ENCODE assay signal across 9 cellular contexts in the genomic region with DNA sequence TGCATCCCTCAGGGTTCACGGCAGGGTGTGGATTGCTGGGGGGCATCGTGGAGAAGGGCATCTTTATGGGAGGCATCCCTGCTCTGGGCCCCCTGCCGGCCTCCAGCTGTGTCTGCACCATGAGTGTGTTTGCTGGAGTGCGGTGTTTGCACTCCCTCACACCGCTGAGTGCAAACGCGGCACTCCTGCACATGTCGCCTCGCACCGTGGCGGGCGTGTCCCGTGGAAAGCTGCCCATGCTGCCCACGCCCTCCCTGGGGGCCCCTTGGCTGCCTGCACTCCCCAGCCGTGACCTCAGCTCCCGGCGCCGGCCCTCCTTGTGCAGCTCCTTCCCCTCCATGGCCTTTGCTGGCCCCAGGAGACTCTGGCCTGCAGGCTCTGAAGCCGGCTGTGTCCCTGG.
DNase-seq lines count a peak whose midpoint lies in the region; ATAC-seq and TF ChIP-seq lines count a peak whose summit lies in the region.
"Had no signal": no experiment of that assay in that cellular context is flagged by ENCODE, and none has a peak within 500 bp of the region (broad histone marks: within the 10 kb centered on the region; RNA-seq: fewer than 3 reads in every experiment).

No MANE protein-coding gene starts in this region.

- POLR2A ChIA-PET in T-cell (lab: Charles Lee) = interaction anchor here in 1 of 2 donors (0.7 kb wide), 1 partner anchor 165 kb away, joined by 3 read pairs; a partner anchor contains a TSS

- in situ Hi-C loops in ACHN (cut with HindIII; ENCODE audit: low pct_ligation_motif_present, low pct_unique_long_range_greater_than_20kb, low sequenced_read_pairs) = no loop called here

- no peaks in the 10 kb centered on the region for H3K4me1 ChIP-seq in BE2C

- H3K4me1 Mint-ChIP-seq in nephron (peaks cover 38% of the 10 kb centered on the region), T-cell (peaks cover 14 to 32% (median 29%) of the 10 kb centered on the region in 3 donors)
- peaks cover 5 to 6% of the 10 kb centered on the region in 2 donors for H3K4me1 Mint-ChIP-seq in natural killer cell treated with Interleukin-12 subunit alpha and Interleukin-12 subunit beta and Interleukin-15 and Interleukin-18, amount 100 ng/mL, for 72 hours (ENCODE audit: low read depth in 2 of 2)

- peaks cover 15% of the 10 kb centered on the region for H3K36me3 ChIP-seq in BE2C

- CTCF ChIA-PET in T-cell (lab: Charles Lee) = interaction anchor here in 1 of 2 donors (0.7 kb wide), 1 partner anchor 133 kb away, joined by 3 read pairs; no protein-coding TSS in a partner anchor

- H3K4me3 Mint-ChIP-seq in nephron (no peak overlapping the region), T-cell (no peak overlapping the region)
- H3K4me3 Mint-ChIP-seq in natural killer cell treated with Interleukin-12 subunit alpha and Interleukin-12 subunit beta and Interleukin-15 and Interleukin-18, amount 100 ng/mL, for 72 hours = no peak overlapping the region

- TF ChIP-seq CTCF in BE2C (IDR thresholded peaks at IDR 0.05; ENCODE audit: low read depth, low read length) (peak; percentile 54), HFF-Myc (IDR thresholded peaks at IDR 0.05; ENCODE audit: low read depth, low read length, missing control alignments) (peak; percentile 39), nephron (IDR thresholded peaks at IDR 0.05; ENCODE audit: unreplicated experiment in 3 of 3) (peak; percentile 37 to 50 (median 42))

- peak; percentile 63 for ATAC-seq in esophagus mucosa
- ATAC-seq in natural killer cell treated with Interleukin-12 subunit alpha and Interleukin-12 subunit beta and Interleukin-15 and Interleukin-18, amount 100 ng/mL, for 72 hours = no peak
- ATAC-seq in T-cell (replicated peaks in 1 of 4) = no peak

- H3K36me3 Mint-ChIP-seq in nephron (ENCODE audit: low read depth) (peaks cover 26% of the 10 kb centered on the region), T-cell (peaks cover 24% of the 10 kb centered on the region)
- peaks cover 6% of the 10 kb centered on the region for H3K36me3 Mint-ChIP-seq in natural killer cell treated with Interleukin-12 subunit alpha and Interleukin-12 subunit beta and Interleukin-15 and Interleukin-18, amount 100 ng/mL, for 72 hours

- H3K9me3 Mint-ChIP-seq in nephron (no peaks in the 10 kb centered on the region), T-cell (no peaks in the 10 kb centered on the region)
- H3K9me3 Mint-ChIP-seq in natural killer cell treated with Interleukin-12 subunit alpha and Interleukin-12 subunit beta and Interleukin-15 and Interleukin-18, amount 100 ng/mL, for 72 hours = no peaks in the 10 kb centered on the region

- no peaks in the 10 kb centered on the region for H3K27me3 ChIP-seq in BE2C

- DNase-seq in BE2C (peak; percentile 42), HFF-Myc (ENCODE audit: extremely low read depth, low read depth) (no peak), ACHN (no peak), T-cell (no peak)
- no peak for DNase-seq in natural killer cell treated with Interleukin-12 subunit alpha and Interleukin-12 subunit beta and Interleukin-15 and Interleukin-18, amount 100 ng/mL, for 72 hours (ENCODE audit: low spot score)
- DNase-seq in stimulated activated CD8-positive, alpha-beta memory T cell treated with anti-CD3 and anti-CD28 coated beads, Interleukin-4, amount 100 ng/mL, for 48 hours = no peak
- DNase-seq: DMS153 had no signal

- H3K4me3 ChIP-seq in BE2C (ENCODE audit: low read depth, low read length) (no peak overlapping the region), HFF-Myc (replicated peaks; ENCODE audit: low read depth, low read length) (no peak overlapping the region)

- no peaks in the 10 kb centered on the region for H3K9me3 ChIP-seq in BE2C

- no peaks in the 10 kb centered on the region for H3K27me3 Mint-ChIP-seq in nephron (ENCODE audit: low read depth)
- H3K27me3 Mint-ChIP-seq in natural killer cell treated with Interleukin-12 subunit alpha and Interleukin-12 subunit beta and Interleukin-15 and Interleukin-18, amount 100 ng/mL, for 72 hours = no peaks in the 10 kb centered on the region
- no peaks in the 10 kb centered on the region for H3K27me3 Mint-ChIP-seq in T-cell

- H3K27ac Mint-ChIP-seq in nephron (peak overlapping the region; percentile 68 to 93 (median 71)), T-cell (no peak overlapping the region)
- no peak overlapping the region for H3K27ac Mint-ChIP-seq in natural killer cell treated with Interleukin-12 subunit alpha and Interleukin-12 subunit beta and Interleukin-15 and Interleukin-18, amount 100 ng/mL, for 72 hours

Comparison
In these comparisons a context has a peak if more than half of its experiments do, and no peak if none do; other contexts are left out.
1. H3K27ac Mint-ChIP-seq: peak in nephron (3 of 3); none in natural killer cell treated with Interleukin-12 subunit alpha and Interleukin-12 subunit beta and Interleukin-15 and Interleukin-18, amount 100 ng/mL, for 72 hours (0 of 2) and T-cell (0 of 2).
2. Peak in every context shown above with its lines, with median percentiles within 50 percentile points of each other: CTCF ChIP-seq.